In genomic region chr19:47713046-47714021, GRCh38 we compare ENCODE assay signal across 8 cellular contexts. TPM values are rescaled to one million over a fixed set of nuclear protein-coding genes. Genes with fewer than 3 reads are reported as not detected.
DNase-seq lines count a peak whose midpoint lies in the region; ATAC-seq and TF ChIP-seq lines count a peak whose summit lies in the region.

A gene with protein sequence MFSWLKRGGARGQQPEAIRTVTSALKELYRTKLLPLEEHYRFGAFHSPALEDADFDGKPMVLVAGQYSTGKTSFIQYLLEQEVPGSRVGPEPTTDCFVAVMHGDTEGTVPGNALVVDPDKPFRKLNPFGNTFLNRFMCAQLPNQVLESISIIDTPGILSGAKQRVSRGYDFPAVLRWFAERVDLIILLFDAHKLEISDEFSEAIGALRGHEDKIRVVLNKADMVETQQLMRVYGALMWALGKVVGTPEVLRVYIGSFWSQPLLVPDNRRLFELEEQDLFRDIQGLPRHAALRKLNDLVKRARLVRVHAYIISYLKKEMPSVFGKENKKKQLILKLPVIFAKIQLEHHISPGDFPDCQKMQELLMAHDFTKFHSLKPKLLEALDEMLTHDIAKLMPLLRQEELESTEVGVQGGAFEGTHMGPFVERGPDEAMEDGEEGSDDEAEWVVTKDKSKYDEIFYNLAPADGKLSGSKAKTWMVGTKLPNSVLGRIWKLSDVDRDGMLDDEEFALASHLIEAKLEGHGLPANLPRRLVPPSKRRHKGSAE (plus strand): TSS chr19:47713422. CDS start chr19:47716613, 3,191 bp downstream.

- H3K36me3 Mint-ChIP-seq in activated naive CD4-positive, alpha-beta T cell treated with anti-CD3 and anti-CD28 coated beads, Interleukin-2, amount 10 ng/mL, durations not matched to agents 7 days and 5 days, result no peaks in the 10 kb centered on the region
- H3K36me3 Mint-ChIP-seq in glutamatergic neuron (ENCODE audit: unreplicated experiment) (peaks cover 7% of the 10 kb centered on the region), osteocyte (ENCODE audit: unreplicated experiment) (peaks cover 27% of the 10 kb centered on the region)

- H3K4me1 Mint-ChIP-seq in activated naive CD4-positive, alpha-beta T cell treated with anti-CD3 and anti-CD28 coated beads, Interleukin-2, amount 10 ng/mL, durations not matched to agents 7 days and 5 days, result peaks cover 7% of the 10 kb centered on the region
- no peaks in the 10 kb centered on the region for H3K4me1 Mint-ChIP-seq in glutamatergic neuron (ENCODE audit: low read depth, unreplicated experiment)
- H3K4me1 Mint-ChIP-seq in osteocyte (ENCODE audit: unreplicated experiment), result peaks cover 44% of the 10 kb centered on the region

- no peaks in the 10 kb centered on the region for H3K9me3 ChIP-seq in OCI-LY3 (ENCODE audit: insufficient read depth, low read length)

- H3K4me3 ChIP-seq in OCI-LY3 (ENCODE audit: low read length) (no peak within 1 kb of the TSS), urinary bladder (ENCODE audit: low read depth, low read length) (peak within 1 kb of the TSS; percentile 80)

- peak; percentile 56 for DNase-seq in activated naive CD4-positive, alpha-beta T cell treated with anti-CD3 and anti-CD28 coated beads, Interleukin-2, amount 10 ng/mL, durations not matched to agents 7 days and 5 days
- peak; percentile 65 for DNase-seq in glutamatergic neuron
- DNase-seq in osteocyte (ENCODE audit: extremely low spot score, unreplicated experiment), result peak; percentile 93

- H3K27me3 ChIP-seq in OCI-LY3 (ENCODE audit: low read depth, low read length), result peaks cover 3% of the 10 kb centered on the region; the same call in 1 of the 2 replicates

- TF ChIP-seq CTCF in GM12873 (IDR thresholded peaks at IDR 0.05; ENCODE audit: insufficient read depth, low read depth, low read length, missing control alignments), result peak; percentile 84
- peak; percentile 52 for TF ChIP-seq CTCF in OCI-LY3 (IDR thresholded peaks at IDR 0.05; ENCODE audit: low read depth, low read length)
- TF ChIP-seq CTCF in glutamatergic neuron (IDR thresholded peaks at IDR 0.05; ENCODE audit: partially characterized antibody, unreplicated experiment), result peak; percentile 96
- peak; percentile 100 for TF ChIP-seq CTCF in osteocyte (IDR thresholded peaks at IDR 0.05)

- no peaks in the 10 kb centered on the region for H3K9me3 Mint-ChIP-seq in activated naive CD4-positive, alpha-beta T cell treated with anti-CD3 and anti-CD28 coated beads, Interleukin-2, amount 10 ng/mL, durations not matched to agents 7 days and 5 days
- peaks cover 9% of the 10 kb centered on the region for H3K9me3 Mint-ChIP-seq in glutamatergic neuron (ENCODE audit: unreplicated experiment)
- H3K9me3 Mint-ChIP-seq in osteocyte (ENCODE audit: unreplicated experiment), result no peaks in the 10 kb centered on the region

- H3K27ac ChIP-seq in OCI-LY3 (ENCODE audit: low read length) (no peak within 1 kb of the TSS), urinary bladder (ENCODE audit: low read depth) (peak within 1 kb of the TSS; percentile 86)

- H3K27me3 Mint-ChIP-seq in activated naive CD4-positive, alpha-beta T cell treated with anti-CD3 and anti-CD28 coated beads, Interleukin-2, amount 10 ng/mL, durations not matched to agents 7 days and 5 days, result peaks cover 70% of the 10 kb centered on the region
- H3K27me3 Mint-ChIP-seq in glutamatergic neuron (ENCODE audit: unreplicated experiment) (peaks cover 17% of the 10 kb centered on the region), osteocyte (ENCODE audit: unreplicated experiment) (no peaks in the 10 kb centered on the region)

- CTCF ChIA-PET in activated naive CD4-positive, alpha-beta T cell treated with anti-CD3 and anti-CD28 coated beads, Interleukin-2, amount 10 ng/mL, durations not matched to agents 7 days and 5 days (lab: Charles Lee), result interaction anchor here (0.6 to 11.9 kb wide), 23 partner anchors 9 to 424 kb away, joined by 3 to 158 read pairs (median 7); partner anchors contain the start of gene NOP53

- no peak within 1 kb of the TSS for H3K4me2 ChIP-seq in OCI-LY3 (ENCODE audit: low read length)

- WGBS in urinary bladder, result 4% methylated on average over 52 of the region's 52 CpGs

- H3K79me2 ChIP-seq in OCI-LY3 (ENCODE audit: low read length), result no peaks in the 10 kb centered on the region

- H3K36me3 ChIP-seq in OCI-LY3 (replicated peaks; ENCODE audit: low read depth, low read length) (no peaks in the 10 kb centered on the region), urinary bladder (ENCODE audit: insufficient read depth) (no peaks in the 10 kb centered on the region)

- no peak within 1 kb of the TSS for H3K27ac Mint-ChIP-seq in activated naive CD4-positive, alpha-beta T cell treated with anti-CD3 and anti-CD28 coated beads, Interleukin-2, amount 10 ng/mL, durations not matched to agents 7 days and 5 days
- H3K27ac Mint-ChIP-seq in glutamatergic neuron (ENCODE audit: unreplicated experiment) (peak within 1 kb of the TSS; percentile 41), osteocyte (ENCODE audit: unreplicated experiment) (peak within 1 kb of the TSS; percentile 86)

- H3K4me1 ChIP-seq in OCI-LY3 (ENCODE audit: low read length), result no peaks in the 10 kb centered on the region
- no peaks in the 10 kb centered on the region for H3K4me1 ChIP-seq in urinary bladder (ENCODE audit: insufficient read depth)

- no peaks in the 10 kb centered on the region for H4K20me1 ChIP-seq in OCI-LY3 (ENCODE audit: insufficient read depth, low read length)

- H2AFZ ChIP-seq in OCI-LY3 (ENCODE audit: low read depth, low read length), result no peak within 1 kb of the TSS

- H3K9ac ChIP-seq in OCI-LY3 (ENCODE audit: low read length), result no peak within 1 kb of the TSS

- ATAC-seq in GM19035 (IDR thresholded peaks at IDR 0.05; ENCODE audit: unreplicated experiment) (no peak), GM18519 (IDR thresholded peaks at IDR 0.05; ENCODE audit: low FRiP score, unreplicated experiment) (no peak)

- H3K4me3 Mint-ChIP-seq in activated naive CD4-positive, alpha-beta T cell treated with anti-CD3 and anti-CD28 coated beads, Interleukin-2, amount 10 ng/mL, durations not matched to agents 7 days and 5 days, result no peak within 1 kb of the TSS
- H3K4me3 Mint-ChIP-seq in glutamatergic neuron (ENCODE audit: unreplicated experiment) (peak within 1 kb of the TSS; percentile 57), osteocyte (ENCODE audit: unreplicated experiment) (peak within 1 kb of the TSS; percentile 96)

RNA-seq across cellular contexts. Expression of the gene that starts here (rescaled TPM):
- total RNA-seq in glutamatergic neuron (ENCODE audit: unreplicated experiment), result 7.6 TPM
- 440 and 443 TPM in 2 replicates for total RNA-seq in osteocyte
- 53.1 TPM for total RNA-seq in urinary bladder
- 188 TPM for polyA plus RNA-seq in urinary bladder
